In the genomic region with DNA sequence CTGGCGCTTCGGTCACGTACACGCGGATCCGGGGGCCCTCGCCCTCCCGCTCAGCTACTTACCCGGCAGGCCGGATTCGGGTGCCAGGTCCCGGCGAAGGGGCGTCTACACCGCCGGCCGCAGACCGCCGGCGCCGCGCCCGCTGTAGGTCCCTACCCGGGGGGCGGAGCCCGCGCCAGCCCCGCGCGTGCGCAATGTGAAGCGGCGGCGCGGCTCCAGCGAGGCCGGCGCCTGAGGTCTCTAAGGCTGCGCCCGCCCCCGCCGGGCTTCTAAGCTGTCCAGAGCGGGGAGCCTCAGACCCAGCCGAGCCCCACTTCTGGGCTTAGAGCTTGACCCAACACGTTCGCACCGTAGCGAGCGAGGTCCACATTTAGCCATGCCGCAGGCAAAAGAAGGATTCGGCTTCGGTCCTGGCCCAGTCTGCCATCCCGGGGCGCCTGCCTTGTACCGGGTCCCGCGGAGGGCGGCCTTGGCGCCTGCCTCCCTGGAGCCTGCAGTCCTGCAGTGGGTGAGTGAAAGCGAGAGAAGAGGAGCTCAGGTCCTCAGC, we compare ENCODE assay signal across 8 cellular contexts. TPM values are rescaled to one million over a fixed set of nuclear protein-coding genes. Genes with fewer than 3 reads are reported as not detected.
A peak's percentile ranks its signal among the peaks of the same experiment; 100 is the strongest.
DNase-seq lines count a peak whose midpoint lies in the region; ATAC-seq and TF ChIP-seq lines count a peak whose summit lies in the region.

ZNF518B (minus strand) TSS at position 172 of the 547 bp plus-strand sequence. CDS start 11,098 bp downstream, outside the sequence.

- CTCF ChIA-PET in CD4-positive, alpha-beta memory T cell (lab: Charles Lee; ENCODE audit: partially characterized antibody): interaction anchor here (0.8 to 1.4 kb wide), 5 partner anchors 12 to 443 kb away, joined by 3 to 4 read pairs (median 3); no protein-coding TSS in a partner anchor

- no peaks in the 10 kb centered on the region for H3F3A ChIP-seq in SU-DHL-6 (ENCODE audit: insufficient read depth)

- H3K27me3 Mint-ChIP-seq in CD4-positive, alpha-beta memory T cell: peaks cover 2 to 6% of the 10 kb centered on the region in 2 donors
- peaks cover 11% of the 10 kb centered on the region for H3K27me3 Mint-ChIP-seq in activated naive CD8-positive, alpha-beta T cell treated with anti-CD3 and anti-CD28 coated beads, Interleukin-2, amount 10 ng/mL, durations not matched to agents 7 days and 5 days
- H3K27me3 Mint-ChIP-seq in type B pancreatic cell: peaks cover 38% of the 10 kb centered on the region

- peaks cover 22 to 55% (median 39%) of the 10 kb centered on the region in 4 donors for H3K4me1 Mint-ChIP-seq in CD4-positive, alpha-beta memory T cell
- peaks cover 23% of the 10 kb centered on the region for H3K4me1 Mint-ChIP-seq in activated naive CD8-positive, alpha-beta T cell treated with anti-CD3 and anti-CD28 coated beads, Interleukin-2, amount 10 ng/mL, durations not matched to agents 7 days and 5 days
- H3K4me1 Mint-ChIP-seq in type B pancreatic cell (ENCODE audit: unreplicated experiment): peaks cover 3% of the 10 kb centered on the region

- peak within 1 kb of the TSS; percentile 89 to 91 (median 90) for H3K4me3 Mint-ChIP-seq in CD4-positive, alpha-beta memory T cell
- H3K4me3 Mint-ChIP-seq in activated naive CD8-positive, alpha-beta T cell treated with anti-CD3 and anti-CD28 coated beads, Interleukin-2, amount 10 ng/mL, durations not matched to agents 7 days and 5 days: peak within 1 kb of the TSS; percentile 92
- H3K4me3 Mint-ChIP-seq in type B pancreatic cell: peak within 1 kb of the TSS; percentile 92

- H3K9me2 ChIP-seq in SU-DHL-6 (replicated peaks; ENCODE audit: insufficient read depth, low read length): no peaks in the 10 kb centered on the region

- H2AFZ ChIP-seq in SU-DHL-6 (ENCODE audit: low read depth, low read length, severe bottlenecking): no peak within 1 kb of the TSS

- POLR2A ChIA-PET in CD4-positive, alpha-beta memory T cell (lab: Charles Lee; ENCODE audit: partially characterized antibody): interaction anchor here (0.6 to 3.6 kb wide), 9 partner anchors 9 to 437 kb away, joined by 3 to 21 read pairs (median 3); partner anchors contain the start of gene WDR1
- POLR2A ChIA-PET in activated naive CD8-positive, alpha-beta T cell treated with anti-CD3 and anti-CD28 coated beads, Interleukin-2, amount 10 ng/mL, durations not matched to agents 7 days and 5 days (lab: Charles Lee): interaction anchor here (1.2 to 2.8 kb wide), 7 partner anchors 36 to 362 kb away, joined by 3 to 11 read pairs (median 4); partner anchors contain the start of gene WDR1

- peak within 1 kb of the TSS; percentile 89 to 94 (median 92) for H3K27ac Mint-ChIP-seq in CD4-positive, alpha-beta memory T cell
- H3K27ac Mint-ChIP-seq in activated naive CD8-positive, alpha-beta T cell treated with anti-CD3 and anti-CD28 coated beads, Interleukin-2, amount 10 ng/mL, durations not matched to agents 7 days and 5 days: peak within 1 kb of the TSS; percentile 94
- peak within 1 kb of the TSS; percentile 91 for H3K27ac Mint-ChIP-seq in type B pancreatic cell

- H3K4me2 ChIP-seq in SU-DHL-6 (ENCODE audit: low read depth, low read length, poor library complexity, severe bottlenecking): peak within 1 kb of the TSS; percentile 54

- ATAC-seq in GM19351 (IDR thresholded peaks at IDR 0.05; ENCODE audit: unreplicated experiment): peak; percentile 74
- peak; percentile 68 for ATAC-seq in HG03457 (IDR thresholded peaks at IDR 0.05; ENCODE audit: unreplicated experiment)
- peak; percentile 71 for ATAC-seq in activated naive CD8-positive, alpha-beta T cell treated with anti-CD3 and anti-CD28 coated beads, Interleukin-2, amount 10 ng/mL, durations not matched to agents 7 days and 5 days (ENCODE audit: low read depth)

- H4K20me1 ChIP-seq in SU-DHL-6 (ENCODE audit: low read depth, low read length): no peaks in the 10 kb centered on the region

- H3K9me3 Mint-ChIP-seq in CD4-positive, alpha-beta memory T cell: peaks cover 0 to 5% (median under 1%) of the 10 kb centered on the region in 8 donors
- peaks cover 1% of the 10 kb centered on the region for H3K9me3 Mint-ChIP-seq in activated naive CD8-positive, alpha-beta T cell treated with anti-CD3 and anti-CD28 coated beads, Interleukin-2, amount 10 ng/mL, durations not matched to agents 7 days and 5 days
- peaks cover 13% of the 10 kb centered on the region for H3K9me3 Mint-ChIP-seq in type B pancreatic cell

- no peaks in the 10 kb centered on the region for H3K9me3 ChIP-seq in CD4-positive, alpha-beta memory T cell (ENCODE audit: control insufficient read depth in 1 of 2, low read length in 2 of 2)
- H3K9me3 ChIP-seq in SU-DHL-6 (ENCODE audit: insufficient read depth, low read length) (no peaks in the 10 kb centered on the region), cardiac muscle cell (ENCODE audit: low read depth) (no peaks in the 10 kb centered on the region)

- no peaks in the 10 kb centered on the region for H3K79me2 ChIP-seq in SU-DHL-6 (ENCODE audit: insufficient read depth, low read length)

- peak within 1 kb of the TSS; percentile 43 for H3K27ac ChIP-seq in CD4-positive, alpha-beta memory T cell (ENCODE audit: low read depth, low read length)
- H3K27ac ChIP-seq in SU-DHL-6 (ENCODE audit: low read depth, low read length) (no peak within 1 kb of the TSS), cardiac muscle cell (no peak within 1 kb of the TSS)

- TF ChIP-seq CTCF in SU-DHL-6 (IDR thresholded peaks at IDR 0.05; ENCODE audit: insufficient read depth, low read length, poor library complexity, severe bottlenecking) (no peak), cardiac muscle cell (IDR thresholded peaks at IDR 0.05; ENCODE audit: low read depth, low read length) (no peak), type B pancreatic cell (conservative IDR thresholded peaks at IDR 0.05) (no peak)

- peaks cover 4% of the 10 kb centered on the region for H3K27me3 ChIP-seq in CD4-positive, alpha-beta memory T cell (ENCODE audit: insufficient read depth, low read length)
- H3K27me3 ChIP-seq in SU-DHL-6 (ENCODE audit: low read length) (no peaks in the 10 kb centered on the region), cardiac muscle cell (peaks cover 33% of the 10 kb centered on the region)

- peaks cover 36% of the 10 kb centered on the region for H3K4me1 ChIP-seq in CD4-positive, alpha-beta memory T cell (ENCODE audit: insufficient read depth, low read length)
- H3K4me1 ChIP-seq in cardiac muscle cell (ENCODE audit: low read depth): no peaks in the 10 kb centered on the region

- peak; percentile 82 to 86 (median 85) for DNase-seq in CD4-positive, alpha-beta memory T cell
- peak; percentile 93 for DNase-seq in activated naive CD8-positive, alpha-beta T cell treated with anti-CD3 and anti-CD28 coated beads, Interleukin-2, amount 10 ng/mL, durations not matched to agents 7 days and 5 days
- DNase-seq in cardiac muscle cell (ENCODE audit: low read depth in 1 of 2, low spot score in 1 of 2): peak; percentile 59 to 81
- peak; percentile 91 for DNase-seq in posterior vena cava (ENCODE audit: low spot score)
- DNase-seq in type B pancreatic cell (ENCODE audit: extremely low spot score, unreplicated experiment): peak; percentile 79

- H3K36me3 ChIP-seq in CD4-positive, alpha-beta memory T cell (ENCODE audit: insufficient read depth, low read length): no peaks in the 10 kb centered on the region
- H3K36me3 ChIP-seq in SU-DHL-6 (ENCODE audit: low read length) (no peaks in the 10 kb centered on the region), cardiac muscle cell (peaks cover 6% of the 10 kb centered on the region)

- peaks cover 29 to 30% of the 10 kb centered on the region in 2 donors for H3K36me3 Mint-ChIP-seq in CD4-positive, alpha-beta memory T cell
- peaks cover 27% of the 10 kb centered on the region for H3K36me3 Mint-ChIP-seq in activated naive CD8-positive, alpha-beta T cell treated with anti-CD3 and anti-CD28 coated beads, Interleukin-2, amount 10 ng/mL, durations not matched to agents 7 days and 5 days
- peaks cover 34% of the 10 kb centered on the region for H3K36me3 Mint-ChIP-seq in type B pancreatic cell

- H3K4me3 ChIP-seq in CD4-positive, alpha-beta memory T cell (ENCODE audit: low read length in 2 of 2): peak within 1 kb of the TSS; percentile 24 to 68
- H3K4me3 ChIP-seq in SU-DHL-6 (ENCODE audit: insufficient read depth, low read length, poor library complexity, severe bottlenecking): peak within 1 kb of the TSS; percentile 42
- peak within 1 kb of the TSS; percentile 30 for H3K4me3 ChIP-seq in cardiac muscle cell

- H3K9ac ChIP-seq in SU-DHL-6 (ENCODE audit: low read length): peak within 1 kb of the TSS; percentile 47

- intact Hi-C loops in CD4-positive, alpha-beta memory T cell (cut with micrococcal nuclease): loop anchor here (1.0 to 5.0 kb wide), 3 partner anchors 295 to 767 kb away; partner anchors contain the start of gene WDR1
- intact Hi-C loops in posterior vena cava (cut with DNase I): no loop called here

RNA-seq across cellular contexts. Expression of gene ZNF518B, which starts in this region (rescaled TPM):
- 10 to 100 TPM; 48.2 to 48.6 TPM for total RNA-seq in CD4-positive, alpha-beta memory T cell
- 10 to 100 TPM in 1 of 2 donors, 1 to 10 TPM in 1; 7.0 to 10.3 TPM for polyA plus RNA-seq in CD4-positive, alpha-beta memory T cell
- 10 to 100 TPM; 26.3 to 35.5 TPM for total RNA-seq in activated naive CD8-positive, alpha-beta T cell treated with anti-CD3 and anti-CD28 coated beads, Interleukin-2, amount 10 ng/mL, durations not matched to agents 7 days and 5 days
- total RNA-seq in cardiac muscle cell (27.5 and 35.2 TPM in 2 replicates), posterior vena cava (10 to 100 TPM; 17.8 to 24.6 TPM), type B pancreatic cell (ENCODE audit: low replicate concordance) (37.6 and 44.0 TPM in 2 replicates)
- 15.8 and 17.0 TPM in 2 replicates for polyA plus RNA-seq in cardiac muscle cell
